In the genomic region with DNA sequence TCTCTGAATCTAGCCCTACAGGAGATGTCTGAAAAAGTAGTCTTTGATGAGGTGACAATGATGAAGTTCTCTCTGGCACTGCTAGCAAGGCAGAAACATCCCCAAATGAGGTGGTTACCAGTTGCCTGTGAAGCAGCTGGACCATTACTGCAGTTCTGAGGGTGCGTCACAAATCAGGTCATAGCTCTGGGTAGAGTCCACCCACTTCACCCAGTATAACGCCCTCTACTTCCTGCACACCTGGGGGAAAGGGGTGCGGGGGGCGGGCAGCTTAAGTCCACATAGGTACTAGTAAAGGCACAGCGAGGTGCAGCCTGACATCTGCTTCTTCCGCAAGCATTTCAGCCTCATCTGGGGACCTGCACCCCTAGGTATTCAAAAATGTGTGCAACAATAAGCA, we compare ENCODE assay signal across 10 cellular contexts. TPM values are rescaled to one million over a fixed set of nuclear protein-coding genes. Genes with fewer than 3 reads are reported as not detected.
DNase-seq lines count a peak whose midpoint lies in the region; ATAC-seq, FAIRE-seq and TF ChIP-seq lines count a peak whose summit lies in the region.
"Had no signal": no experiment of that assay in that cellular context is flagged by ENCODE, and none has a peak within 500 bp of the region (broad histone marks: within the 10 kb centered on the region; RNA-seq: fewer than 3 reads in every experiment).

No MANE protein-coding gene starts in this region.

- no peaks in the 10 kb centered on the region for H3K27me3 ChIP-seq in mononuclear cell (ENCODE audit: insufficient read depth, low read length)

- no peak for FAIRE-seq in GM12892 (lab: Jason Lieb, UNC)

- DNase-seq in Right ventricle myocardium inferior (ENCODE audit: missing footprints) = peak; percentile 62
- DNase-seq in left ventricle myocardium superior = no peak
- DNase-seq in activated T-cell treated with anti-CD3 and anti-CD28 coated beads, Interleukin-2, amount 50 U/mL, for 4 hours = peak; percentile 45
- no peak for DNase-seq in GM12892 (ENCODE audit: insufficient read length)
- no peak for DNase-seq in anterior cingulate cortex (lab: John Stamatoyannopoulos, UW)
- DNase-seq in NCI-H446 (lab: John Stamatoyannopoulos, UW) = no peak
- DNase-seq: NCI-H1694 treated with DMSO at 0.1 percent for 48 hours, Right ventricle myocardium superior had no signal

- H3K9me3 Mint-ChIP-seq in activated T-cell treated with anti-CD3 and anti-CD28 coated beads, Interleukin-2, amount 50 U/mL, for 4 hours = no peaks in the 10 kb centered on the region

- peaks cover 20% of the 10 kb centered on the region for H3K4me1 ChIP-seq in mononuclear cell (ENCODE audit: insufficient read depth, low read length)

- H3K36me3 Mint-ChIP-seq in activated T-cell treated with anti-CD3 and anti-CD28 coated beads, Interleukin-2, amount 50 U/mL, for 4 hours (ENCODE audit: insufficient read depth) = peaks cover 23% of the 10 kb centered on the region

- no peaks in the 10 kb centered on the region for H3K9me3 ChIP-seq in mononuclear cell (ENCODE audit: low read depth, low read length)

- H3K27me3 Mint-ChIP-seq in activated T-cell treated with anti-CD3 and anti-CD28 coated beads, Interleukin-2, amount 50 U/mL, for 4 hours (ENCODE audit: low read depth) = no peaks in the 10 kb centered on the region

- H3K4me1 Mint-ChIP-seq in activated T-cell treated with anti-CD3 and anti-CD28 coated beads, Interleukin-2, amount 50 U/mL, for 4 hours (ENCODE audit: low read depth) = peaks cover 51% of the 10 kb centered on the region

- H3K4me3 ChIP-seq in mononuclear cell (ENCODE audit: low read length) = peak overlapping the region; percentile 7

- intact Hi-C loops in Right ventricle myocardium inferior (cut with DNase I) = no loop called here
- intact Hi-C loops in left ventricle myocardium superior (cut with micrococcal nuclease) = no loop called here

- TF ChIP-seq POLR2A in GM12892 (IDR thresholded peaks at IDR 0.05; ENCODE audit: low read depth, low read length) = no peak

- peak overlapping the region; percentile 73 for H3K4me3 Mint-ChIP-seq in activated T-cell treated with anti-CD3 and anti-CD28 coated beads, Interleukin-2, amount 50 U/mL, for 4 hours

- ATAC-seq in Right ventricle myocardium inferior = no peak
- no peak for ATAC-seq in left ventricle myocardium superior
- peak; percentile 79 for ATAC-seq in activated T-cell treated with anti-CD3 and anti-CD28 coated beads, Interleukin-2, amount 50 U/mL, for 4 hours
- ATAC-seq in HG03469 (IDR thresholded peaks at IDR 0.05; ENCODE audit: unreplicated experiment) = no peak

RNA-seq across cellular contexts. Expression of a gene that starts 13.4 kb away (rescaled TPM):
- total RNA-seq in Right ventricle myocardium inferior = 41.6 TPM
- 46.1 TPM for total RNA-seq in left ventricle myocardium superior
- total RNA-seq in activated T-cell treated with anti-CD3 and anti-CD28 coated beads, Interleukin-2, amount 50 U/mL, for 4 hours = 100 to 1,000 TPM; 209 to 239 (median 228) TPM
- 406 TPM for total RNA-seq in mononuclear cell
- polyA plus RNA-seq in GM12892 (2012; ENCODE audit: missing spikeins) = 0.08 TPM

Comparison
In these comparisons a context has a peak if more than half of its experiments do, and no peak if none do; other contexts are left out.
1. DNase-seq: peak in Right ventricle myocardium inferior (single experiment) and activated T-cell treated with anti-CD3 and anti-CD28 coated beads, Interleukin-2, amount 50 U/mL, for 4 hours (single experiment); none in left ventricle myocardium superior (single experiment), GM12892 (single experiment), anterior cingulate cortex (0 of 58) and NCI-H446 (0 of 2).
2. ATAC-seq: peak in activated T-cell treated with anti-CD3 and anti-CD28 coated beads, Interleukin-2, amount 50 U/mL, for 4 hours (2 of 2); none in Right ventricle myocardium inferior (single experiment), left ventricle myocardium superior (single experiment) and HG03469 (single experiment).